In genomic region chr17:63842540-63843386, GRCh38 we compare ENCODE assay signal across 1 cellular context.
TF ChIP-seq lines count a peak whose summit lies in the region.

Gene SMARCD2 (minus strand): TSS chr17:63842685. CDS start chr17:63842674, 11 bp downstream.

TF ChIP-seq in K562, 482 proteins besides CTCF, POLR2A, EP300 and RAD21 (continued from another document and continues in another):
- TF ChIP-seq, protein P1, sequence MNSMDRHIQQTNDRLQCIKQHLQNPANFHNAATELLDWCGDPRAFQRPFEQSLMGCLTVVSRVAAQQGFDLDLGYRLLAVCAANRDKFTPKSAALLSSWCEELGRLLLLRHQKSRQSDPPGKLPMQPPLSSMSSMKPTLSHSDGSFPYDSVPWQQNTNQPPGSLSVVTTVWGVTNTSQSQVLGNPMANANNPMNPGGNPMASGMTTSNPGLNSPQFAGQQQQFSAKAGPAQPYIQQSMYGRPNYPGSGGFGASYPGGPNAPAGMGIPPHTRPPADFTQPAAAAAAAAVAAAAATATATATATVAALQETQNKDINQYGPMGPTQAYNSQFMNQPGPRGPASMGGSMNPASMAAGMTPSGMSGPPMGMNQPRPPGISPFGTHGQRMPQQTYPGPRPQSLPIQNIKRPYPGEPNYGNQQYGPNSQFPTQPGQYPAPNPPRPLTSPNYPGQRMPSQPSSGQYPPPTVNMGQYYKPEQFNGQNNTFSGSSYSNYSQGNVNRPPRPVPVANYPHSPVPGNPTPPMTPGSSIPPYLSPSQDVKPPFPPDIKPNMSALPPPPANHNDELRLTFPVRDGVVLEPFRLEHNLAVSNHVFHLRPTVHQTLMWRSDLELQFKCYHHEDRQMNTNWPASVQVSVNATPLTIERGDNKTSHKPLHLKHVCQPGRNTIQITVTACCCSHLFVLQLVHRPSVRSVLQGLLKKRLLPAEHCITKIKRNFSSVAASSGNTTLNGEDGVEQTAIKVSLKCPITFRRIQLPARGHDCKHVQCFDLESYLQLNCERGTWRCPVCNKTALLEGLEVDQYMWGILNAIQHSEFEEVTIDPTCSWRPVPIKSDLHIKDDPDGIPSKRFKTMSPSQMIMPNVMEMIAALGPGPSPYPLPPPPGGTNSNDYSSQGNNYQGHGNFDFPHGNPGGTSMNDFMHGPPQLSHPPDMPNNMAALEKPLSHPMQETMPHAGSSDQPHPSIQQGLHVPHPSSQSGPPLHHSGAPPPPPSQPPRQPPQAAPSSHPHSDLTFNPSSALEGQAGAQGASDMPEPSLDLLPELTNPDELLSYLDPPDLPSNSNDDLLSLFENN (IDR thresholded peaks at IDR 0.05; ENCODE audit: low read depth in 2 of 2, low read length in 2 of 2), result peak in 1 of 2 experiments; percentile 35; a peak in 2 of 4 replicates
- 0 out of 2 replicates have a peak, but pooled peaks have one; percentile 20 for TF ChIP-seq GABPB2 (CRISPR knock-in tag; conservative IDR thresholded peaks at IDR 0.05)
- TF ChIP-seq FOSL1 (tag; conservative IDR thresholded peaks at IDR 0.05), result peak; percentile 52; the same call in 1 of the 2 replicates
- TF ChIP-seq, protein P2, sequence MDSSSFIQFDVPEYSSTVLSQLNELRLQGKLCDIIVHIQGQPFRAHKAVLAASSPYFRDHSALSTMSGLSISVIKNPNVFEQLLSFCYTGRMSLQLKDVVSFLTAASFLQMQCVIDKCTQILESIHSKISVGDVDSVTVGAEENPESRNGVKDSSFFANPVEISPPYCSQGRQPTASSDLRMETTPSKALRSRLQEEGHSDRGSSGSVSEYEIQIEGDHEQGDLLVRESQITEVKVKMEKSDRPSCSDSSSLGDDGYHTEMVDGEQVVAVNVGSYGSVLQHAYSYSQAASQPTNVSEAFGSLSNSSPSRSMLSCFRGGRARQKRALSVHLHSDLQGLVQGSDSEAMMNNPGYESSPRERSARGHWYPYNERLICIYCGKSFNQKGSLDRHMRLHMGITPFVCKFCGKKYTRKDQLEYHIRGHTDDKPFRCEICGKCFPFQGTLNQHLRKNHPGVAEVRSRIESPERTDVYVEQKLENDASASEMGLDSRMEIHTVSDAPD (CRISPR knock-in tag; IDR thresholded peaks at IDR 0.05), result peak; percentile 19; the same call in 1 of the 2 replicates
- TF ChIP-seq ZNF384 (IDR thresholded peaks at IDR 0.05; ENCODE audit: low read depth, low read length), result peak; percentile 65; the same call in 1 of the 2 replicates
- no peak for TF ChIP-seq ZBTB43 (CRISPR knock-in tag; IDR thresholded peaks at IDR 0.05)
- 0 out of 2 replicates have a peak, but pooled peaks have one; percentile 7 for TF ChIP-seq ZNF324 (CRISPR knock-in tag; IDR thresholded peaks at IDR 0.05)
- peak; percentile 51 for TF ChIP-seq SETDB1 (IDR thresholded peaks at IDR 0.05; ENCODE audit: low read length)
- TF ChIP-seq KLF1 (tag; IDR thresholded peaks at IDR 0.05), result peak; percentile 32; the same call in 1 of the 2 replicates
- no peak for TF ChIP-seq ZNF280B (CRISPR knock-in tag; IDR thresholded peaks at IDR 0.05)
- TF ChIP-seq KDM5B (IDR thresholded peaks at IDR 0.05; ENCODE audit: insufficient replicate concordance, low read depth, low read length), result peak; percentile 45
- TF ChIP-seq, protein P3, sequence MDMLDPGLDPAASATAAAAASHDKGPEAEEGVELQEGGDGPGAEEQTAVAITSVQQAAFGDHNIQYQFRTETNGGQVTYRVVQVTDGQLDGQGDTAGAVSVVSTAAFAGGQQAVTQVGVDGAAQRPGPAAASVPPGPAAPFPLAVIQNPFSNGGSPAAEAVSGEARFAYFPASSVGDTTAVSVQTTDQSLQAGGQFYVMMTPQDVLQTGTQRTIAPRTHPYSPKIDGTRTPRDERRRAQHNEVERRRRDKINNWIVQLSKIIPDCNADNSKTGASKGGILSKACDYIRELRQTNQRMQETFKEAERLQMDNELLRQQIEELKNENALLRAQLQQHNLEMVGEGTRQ (CRISPR knock-in tag; IDR thresholded peaks at IDR 0.05), result no peak
- TF ChIP-seq SRSF9 (IDR thresholded peaks at IDR 0.05; ENCODE audit: borderline replicate concordance, low read depth, low read length), result no peak
- TF ChIP-seq ZSCAN29 (IDR thresholded peaks at IDR 0.05), result peak; percentile 98
- peak; percentile 99 for TF ChIP-seq FIP1L1 (IDR thresholded peaks at IDR 0.05; ENCODE audit: low read depth, low read length, poor library complexity, severe bottlenecking)
- no peak for TF ChIP-seq SFPQ (IDR thresholded peaks at IDR 0.05; ENCODE audit: low read depth, low read length)
- TF ChIP-seq ZNF830 (CRISPR knock-in tag; IDR thresholded peaks at IDR 0.05), result 0 out of 2 replicates have a peak, but pooled peaks have one; percentile 28
- no peak for TF ChIP-seq NR3C1 (CRISPR knock-in tag; IDR thresholded peaks at IDR 0.05)
- no peak for TF ChIP-seq ZNF57 (CRISPR knock-in tag; IDR thresholded peaks at IDR 0.05)
- no peak for TF ChIP-seq CEBPB (tag; IDR thresholded peaks at IDR 0.05)
- TF ChIP-seq ZBTB1 (CRISPR knock-in tag; IDR thresholded peaks at IDR 0.05; ENCODE audit: borderline replicate concordance, low read depth), result peak; percentile 87; the same call in 1 of the 2 replicates
- TF ChIP-seq, protein P4, sequence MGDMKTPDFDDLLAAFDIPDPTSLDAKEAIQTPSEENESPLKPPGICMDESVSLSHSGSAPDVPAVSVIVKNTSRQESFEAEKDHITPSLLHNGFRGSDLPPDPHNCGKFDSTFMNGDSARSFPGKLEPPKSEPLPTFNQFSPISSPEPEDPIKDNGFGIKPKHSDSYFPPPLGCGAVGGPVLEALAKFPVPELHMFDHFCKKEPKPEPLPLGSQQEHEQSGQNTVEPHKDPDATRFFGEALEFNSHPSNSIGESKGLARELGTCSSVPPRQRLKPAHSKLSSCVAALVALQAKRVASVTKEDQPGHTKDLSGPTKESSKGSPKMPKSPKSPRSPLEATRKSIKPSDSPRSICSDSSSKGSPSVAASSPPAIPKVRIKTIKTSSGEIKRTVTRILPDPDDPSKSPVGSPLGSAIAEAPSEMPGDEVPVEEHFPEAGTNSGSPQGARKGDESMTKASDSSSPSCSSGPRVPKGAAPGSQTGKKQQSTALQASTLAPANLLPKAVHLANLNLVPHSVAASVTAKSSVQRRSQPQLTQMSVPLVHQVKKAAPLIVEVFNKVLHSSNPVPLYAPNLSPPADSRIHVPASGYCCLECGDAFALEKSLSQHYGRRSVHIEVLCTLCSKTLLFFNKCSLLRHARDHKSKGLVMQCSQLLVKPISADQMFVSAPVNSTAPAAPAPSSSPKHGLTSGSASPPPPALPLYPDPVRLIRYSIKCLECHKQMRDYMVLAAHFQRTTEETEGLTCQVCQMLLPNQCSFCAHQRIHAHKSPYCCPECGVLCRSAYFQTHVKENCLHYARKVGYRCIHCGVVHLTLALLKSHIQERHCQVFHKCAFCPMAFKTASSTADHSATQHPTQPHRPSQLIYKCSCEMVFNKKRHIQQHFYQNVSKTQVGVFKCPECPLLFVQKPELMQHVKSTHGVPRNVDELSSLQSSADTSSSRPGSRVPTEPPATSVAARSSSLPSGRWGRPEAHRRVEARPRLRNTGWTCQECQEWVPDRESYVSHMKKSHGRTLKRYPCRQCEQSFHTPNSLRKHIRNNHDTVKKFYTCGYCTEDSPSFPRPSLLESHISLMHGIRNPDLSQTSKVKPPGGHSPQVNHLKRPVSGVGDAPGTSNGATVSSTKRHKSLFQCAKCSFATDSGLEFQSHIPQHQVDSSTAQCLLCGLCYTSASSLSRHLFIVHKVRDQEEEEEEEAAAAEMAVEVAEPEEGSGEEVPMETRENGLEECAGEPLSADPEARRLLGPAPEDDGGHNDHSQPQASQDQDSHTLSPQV (IDR thresholded peaks at IDR 0.05), result peak; percentile 35
- TF ChIP-seq ZNF143 (CRISPR knock-in tag; IDR thresholded peaks at IDR 0.05), result 0 out of 2 replicates have a peak, but pooled peaks have one; percentile 37
- TF ChIP-seq, protein P5, sequence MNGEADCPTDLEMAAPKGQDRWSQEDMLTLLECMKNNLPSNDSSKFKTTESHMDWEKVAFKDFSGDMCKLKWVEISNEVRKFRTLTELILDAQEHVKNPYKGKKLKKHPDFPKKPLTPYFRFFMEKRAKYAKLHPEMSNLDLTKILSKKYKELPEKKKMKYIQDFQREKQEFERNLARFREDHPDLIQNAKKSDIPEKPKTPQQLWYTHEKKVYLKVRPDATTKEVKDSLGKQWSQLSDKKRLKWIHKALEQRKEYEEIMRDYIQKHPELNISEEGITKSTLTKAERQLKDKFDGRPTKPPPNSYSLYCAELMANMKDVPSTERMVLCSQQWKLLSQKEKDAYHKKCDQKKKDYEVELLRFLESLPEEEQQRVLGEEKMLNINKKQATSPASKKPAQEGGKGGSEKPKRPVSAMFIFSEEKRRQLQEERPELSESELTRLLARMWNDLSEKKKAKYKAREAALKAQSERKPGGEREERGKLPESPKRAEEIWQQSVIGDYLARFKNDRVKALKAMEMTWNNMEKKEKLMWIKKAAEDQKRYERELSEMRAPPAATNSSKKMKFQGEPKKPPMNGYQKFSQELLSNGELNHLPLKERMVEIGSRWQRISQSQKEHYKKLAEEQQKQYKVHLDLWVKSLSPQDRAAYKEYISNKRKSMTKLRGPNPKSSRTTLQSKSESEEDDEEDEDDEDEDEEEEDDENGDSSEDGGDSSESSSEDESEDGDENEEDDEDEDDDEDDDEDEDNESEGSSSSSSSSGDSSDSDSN (IDR thresholded peaks at IDR 0.05; ENCODE audit: borderline replicate concordance in 1 of 2, low read depth in 2 of 2, low read length in 2 of 2), result peak in 1 of 2 experiments; percentile 92; a peak in 3 of 4 replicates
- 0 out of 2 replicates have a peak, but pooled peaks have one; percentile 72 for TF ChIP-seq GTF2E2 (tag; IDR thresholded peaks at IDR 0.05)
- peak; percentile 69 for TF ChIP-seq ETS2 (tag; IDR thresholded peaks at IDR 0.05; ENCODE audit: borderline replicate concordance, poor library complexity, severe bottlenecking)
- TF ChIP-seq, protein P6, sequence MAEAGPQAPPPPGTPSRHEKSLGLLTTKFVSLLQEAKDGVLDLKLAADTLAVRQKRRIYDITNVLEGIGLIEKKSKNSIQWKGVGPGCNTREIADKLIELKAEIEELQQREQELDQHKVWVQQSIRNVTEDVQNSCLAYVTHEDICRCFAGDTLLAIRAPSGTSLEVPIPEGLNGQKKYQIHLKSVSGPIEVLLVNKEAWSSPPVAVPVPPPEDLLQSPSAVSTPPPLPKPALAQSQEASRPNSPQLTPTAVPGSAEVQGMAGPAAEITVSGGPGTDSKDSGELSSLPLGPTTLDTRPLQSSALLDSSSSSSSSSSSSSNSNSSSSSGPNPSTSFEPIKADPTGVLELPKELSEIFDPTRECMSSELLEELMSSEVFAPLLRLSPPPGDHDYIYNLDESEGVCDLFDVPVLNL (CRISPR knock-in tag; IDR thresholded peaks at IDR 0.05; ENCODE audit: low read depth), result no peak
- TF ChIP-seq RCOR1 (IDR thresholded peaks at IDR 0.05; ENCODE audit: borderline replicate concordance in 1 of 2, low read depth in 2 of 2, low read length in 2 of 2), result peak; percentile 39 to 86; a peak in 3 of 4 replicates
- TF ChIP-seq EWSR1 (IDR thresholded peaks at IDR 0.05; ENCODE audit: borderline replicate concordance, low read depth, partially characterized antibody), result no peak
- TF ChIP-seq ARNT (IDR thresholded peaks at IDR 0.05), result peak; percentile 75 to 89; a peak in 3 of 4 replicates
- no peak for TF ChIP-seq ZFP36 (IDR thresholded peaks at IDR 0.05; ENCODE audit: low read depth, low read length, partially characterized antibody)
- TF ChIP-seq FOXK1 (CRISPR knock-in tag; IDR thresholded peaks at IDR 0.05; ENCODE audit: borderline replicate concordance), result 0 out of 2 replicates have a peak, but pooled peaks have one; percentile 28
